In genomic region chrX:54007682-54008081, GRCh38 we compare ENCODE assay signal across 15 cellular contexts.
"Had no signal": no experiment of that assay in that cellular context is flagged by ENCODE, and none has a peak within 500 bp of the region (broad histone marks: within the 10 kb centered on the region; RNA-seq: fewer than 3 reads in every experiment).

No MANE protein-coding gene starts in this region.

- H3K4me1 ChIP-seq: foreskin keratinocyte, left ventricle myocardium inferior, lower lobe of right lung, right atrium auricular region had no signal

- H3K27me3 ChIP-seq: foreskin keratinocyte, ovary, right atrium auricular region had no signal

- ATAC-seq: foreskin keratinocyte, left cardiac atrium, lower lobe of right lung, natural killer cell had no signal

- H3K4me3 ChIP-seq: left ventricle myocardium inferior, lower lobe of right lung, ovary, right atrium auricular region, smooth muscle cell had no signal

- H3K9me3 ChIP-seq: left ventricle myocardium inferior, lower lobe of right lung, ovary, right atrium auricular region had no signal

- H3K36me3 ChIP-seq: ovary had no signal

- H3K27ac ChIP-seq: foreskin keratinocyte, left ventricle myocardium inferior, lower lobe of right lung, ovary, right atrium auricular region had no signal

- H3K4me2 ChIP-seq: smooth muscle cell had no signal

- DNase-seq: dermis blood vessel endothelial cell; foreskin keratinocyte; immature natural killer cell; kidney; left cardiac atrium; left ventricle myocardium inferior; lower lobe of right lung; natural killer cell; nucleus accumbens; ovary; stimulated activated CD4-positive, alpha-beta T cell treated with anti-CD3 and anti-CD28 coated beads, Interleukin-2, amount 100 ng/mL, for 48 hours; stimulated activated naive CD4-positive, alpha-beta T cell treated with Interleukin-2 at 50 U/mL for 16 hours; trophoblast cell had no signal
